ENCODE assay signal across 17 cellular contexts in genomic region chr2:21443494-21444105, GRCh38.
"Had no signal": no experiment of that assay in that cellular context is flagged by ENCODE, and none has a peak within 500 bp of the region (broad histone marks: within the 10 kb centered on the region; RNA-seq: fewer than 3 reads in every experiment).

No MANE protein-coding gene starts in this region.

- H3K36me3 ChIP-seq: tibial nerve, vagina had no signal

- H3K4me3 ChIP-seq: body of pancreas, tibial nerve, vagina had no signal

- ATAC-seq: activated CD8-positive, alpha-beta T cell treated with anti-CD3 and anti-CD28 coated beads for 36 hours; activated T-helper 17 cell treated with anti-CD3 and anti-CD28 coated beads, Interleukin-2, amount 50 U/mL, for 72 hours; body of pancreas; natural killer cell treated with Interleukin-12 subunit alpha and Interleukin-12 subunit beta and Interleukin-15 and Interleukin-18, amount 100 ng/mL, for 72 hours had no signal

- H3K27me3 ChIP-seq: body of pancreas, tibial nerve, vagina had no signal

- H3K9me3 ChIP-seq: body of pancreas, tibial nerve, vagina had no signal

- H3K27ac ChIP-seq: body of pancreas, parathyroid adenoma, vagina had no signal

- H3K9ac ChIP-seq: parathyroid adenoma had no signal

- H3K4me1 ChIP-seq: body of pancreas, parathyroid adenoma, vagina had no signal

- DNase-seq: activated CD4-positive, alpha-beta T cell treated with anti-CD3 and anti-CD28 coated beads for 48 hours; activated CD4-positive, CD25-positive, alpha-beta regulatory T cell; activated CD8-positive, alpha-beta T cell treated with anti-CD3 and anti-CD28 coated beads for 36 hours; activated naive CD4-positive, alpha-beta T cell; activated naive CD8-positive, alpha-beta T cell treated with anti-CD3 and anti-CD28 coated beads for 36 hours; activated T-cell treated with anti-CD3 and anti-CD28 coated beads, Interleukin-2, amount 50 U/mL, for 1 hour; amniotic stem cell; body of pancreas; cortex of kidney; immature natural killer cell; stimulated activated CD4-positive, alpha-beta T cell treated with anti-CD3 and anti-CD28 coated beads, Interleukin-2, amount 100 ng/mL, for 24 hours; stimulated activated naive CD4-positive, alpha-beta T cell treated with Interleukin-2 at 50 U/mL for 16 hours had no signal
